10 cellular contexts compared by ENCODE assay signal in the genomic region with DNA sequence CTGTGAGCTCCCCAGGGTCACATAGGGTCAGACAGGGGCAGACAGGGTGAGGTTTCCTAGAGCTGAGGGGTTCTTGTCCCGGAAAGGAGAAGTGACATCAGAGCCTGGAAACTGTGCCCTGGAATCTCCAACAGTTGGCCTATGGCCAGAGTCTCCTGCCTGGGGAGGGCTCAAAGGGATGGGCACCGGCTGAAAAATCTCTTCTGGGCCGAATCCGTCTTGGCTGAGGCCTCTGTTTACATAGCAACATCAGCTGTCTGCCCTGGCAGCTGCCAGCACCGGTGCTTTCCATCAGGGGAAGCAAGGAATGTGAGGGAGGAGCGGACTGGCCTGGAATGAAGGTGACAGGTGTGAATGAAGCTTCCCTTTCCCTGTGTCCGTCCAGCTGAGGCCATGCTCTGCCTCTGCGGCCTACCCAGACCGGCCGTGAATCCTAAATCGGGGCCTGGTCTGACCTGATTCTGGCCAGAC. TPM values are rescaled to one million over a fixed set of nuclear protein-coding genes. Genes with fewer than 3 reads are reported as not detected.
DNase-seq lines count a peak whose midpoint lies in the region; FAIRE-seq and TF ChIP-seq lines count a peak whose summit lies in the region.
"Had no signal": no experiment of that assay in that cellular context is flagged by ENCODE, and none has a peak within 500 bp of the region (broad histone marks: within the 10 kb centered on the region; RNA-seq: fewer than 3 reads in every experiment).

No MANE protein-coding gene starts in this region.

- H3K27me3 ChIP-seq in thymus (ENCODE audit: control insufficient read depth, insufficient read depth): no peaks in the 10 kb centered on the region

- DNase-seq in NCI-H2107 treated with DMSO at 0.1 percent for 48 hours (lab: John Stamatoyannopoulos, UW; ENCODE audit: unreplicated experiment) (peak; percentile 22), NCI-H2107 (lab: John Stamatoyannopoulos, UW) (no peak), kidney (peak; percentile 75), NAMALWA (ENCODE audit: low spot score) (no peak), T-helper 1 cell (no peak)
- DNase-seq in activated naive CD8-positive, alpha-beta T cell treated with anti-CD3 and anti-CD28 coated beads for 36 hours: no peak
- DNase-seq: HFFc6 had no signal

- no peaks in the 10 kb centered on the region for H3K36me3 Mint-ChIP-seq in activated naive CD8-positive, alpha-beta T cell treated with anti-CD3 and anti-CD28 coated beads for 36 hours
- H3K36me3 Mint-ChIP-seq: IgD-negative memory B cell had no signal

- FAIRE-seq in kidney (lab: Jason Lieb, UNC): no peak

- 91% methylated on average over 11 of the region's 11 CpGs for WGBS in thymus

- H3K4me3 ChIP-seq in kidney (ENCODE audit: low read length in 2 of 2) (no peak overlapping the region), thymus (ENCODE audit: low read length) (no peak overlapping the region)

- no peak overlapping the region for H3K9ac ChIP-seq in kidney (ENCODE audit: low read length in 2 of 2)

- no peak for TF ChIP-seq CTCF in VCaP (conservative IDR thresholded peaks at IDR 0.05)
- TF ChIP-seq CTCF in kidney (IDR thresholded peaks at IDR 0.05; ENCODE audit: borderline replicate concordance, extremely low read depth, insufficient read depth): no peak

- H3K4me1 Mint-ChIP-seq in activated naive CD8-positive, alpha-beta T cell treated with anti-CD3 and anti-CD28 coated beads for 36 hours: peaks cover 3% of the 10 kb centered on the region

- no peak overlapping the region for H3K27ac Mint-ChIP-seq in activated naive CD8-positive, alpha-beta T cell treated with anti-CD3 and anti-CD28 coated beads for 36 hours
- H3K27ac Mint-ChIP-seq: HFFc6 had no signal

- no peaks in the 10 kb centered on the region for H3K36me3 ChIP-seq in kidney (ENCODE audit: control insufficient read depth in 1 of 2, insufficient read depth in 2 of 2, low read length in 2 of 2)
- no peaks in the 10 kb centered on the region for H3K36me3 ChIP-seq in thymus (ENCODE audit: control insufficient read depth, insufficient read depth)

- no peaks in the 10 kb centered on the region for H3K9me3 Mint-ChIP-seq in activated naive CD8-positive, alpha-beta T cell treated with anti-CD3 and anti-CD28 coated beads for 36 hours
- H3K9me3 Mint-ChIP-seq: HFFc6, IgD-negative memory B cell had no signal

- no peak overlapping the region for H3K4me3 Mint-ChIP-seq in activated naive CD8-positive, alpha-beta T cell treated with anti-CD3 and anti-CD28 coated beads for 36 hours
- H3K4me3 Mint-ChIP-seq: HFFc6 had no signal

- H3K4me1 ChIP-seq in kidney (ENCODE audit: control insufficient read depth in 1 of 2, insufficient read depth in 1 of 2, low read depth in 1 of 2, low read length in 2 of 2): peaks cover 0 to 3% of the 10 kb centered on the region in 2 donors
- peaks cover 6% of the 10 kb centered on the region for H3K4me1 ChIP-seq in thymus (ENCODE audit: control insufficient read depth, insufficient read depth, low read length)

- H3K27ac ChIP-seq in VCaP (peak overlapping the region; percentile 55), kidney (ENCODE audit: low read depth in 2 of 2, low read length in 2 of 2) (no peak overlapping the region), thymus (ENCODE audit: low read depth) (peak overlapping the region; percentile 19)

- no peaks in the 10 kb centered on the region for H3K27me3 Mint-ChIP-seq in activated naive CD8-positive, alpha-beta T cell treated with anti-CD3 and anti-CD28 coated beads for 36 hours
- H3K27me3 Mint-ChIP-seq: IgD-negative memory B cell had no signal

- intact Hi-C loops in kidney (cut with DNase I): no loop called here

- no peaks in the 10 kb centered on the region for H3K9me3 ChIP-seq in kidney (ENCODE audit: control insufficient read depth in 1 of 2, low read length in 2 of 2)
- H3K9me3 ChIP-seq in thymus (ENCODE audit: control insufficient read depth): no peaks in the 10 kb centered on the region

RNA-seq across cellular contexts. Expression of a gene that starts 30.7 kb away (rescaled TPM):
- 0.57 TPM for total RNA-seq in kidney
- polyA plus RNA-seq in kidney (ENCODE audit: insufficient read depth, low read depth, low replicate concordance): not detected
- polyA plus RNA-seq in thymus: 0.82 TPM
- under 1 TPM; 0.21 to 0.22 TPM for total RNA-seq in activated naive CD8-positive, alpha-beta T cell treated with anti-CD3 and anti-CD28 coated beads for 36 hours
- polyA plus RNA-seq: IgD-negative memory B cell had no signal

RNA-seq across cellular contexts. Expression of a gene that starts 34.6 kb away (rescaled TPM):
- total RNA-seq in kidney: 38.6 TPM
- polyA plus RNA-seq in kidney (ENCODE audit: insufficient read depth, low read depth, low replicate concordance): 11.0 TPM
- 35.6 TPM for polyA plus RNA-seq in thymus
- total RNA-seq in activated naive CD8-positive, alpha-beta T cell treated with anti-CD3 and anti-CD28 coated beads for 36 hours: 10 to 100 TPM; 41.6 to 42.3 TPM

Comparison
In these comparisons a context has a peak if more than half of its experiments do, and no peak if none do; other contexts are left out.
1. DNase-seq: peak in NCI-H2107 treated with DMSO at 0.1 percent for 48 hours (single experiment) and kidney (single experiment); none in NCI-H2107 (single experiment), NAMALWA (single experiment), activated naive CD8-positive, alpha-beta T cell treated with anti-CD3 and anti-CD28 coated beads for 36 hours (single experiment) and T-helper 1 cell (0 of 5).
2. H3K27ac ChIP-seq: peak in VCaP (single experiment) and thymus (single experiment); none in kidney (0 of 2).